In the genomic region with DNA sequence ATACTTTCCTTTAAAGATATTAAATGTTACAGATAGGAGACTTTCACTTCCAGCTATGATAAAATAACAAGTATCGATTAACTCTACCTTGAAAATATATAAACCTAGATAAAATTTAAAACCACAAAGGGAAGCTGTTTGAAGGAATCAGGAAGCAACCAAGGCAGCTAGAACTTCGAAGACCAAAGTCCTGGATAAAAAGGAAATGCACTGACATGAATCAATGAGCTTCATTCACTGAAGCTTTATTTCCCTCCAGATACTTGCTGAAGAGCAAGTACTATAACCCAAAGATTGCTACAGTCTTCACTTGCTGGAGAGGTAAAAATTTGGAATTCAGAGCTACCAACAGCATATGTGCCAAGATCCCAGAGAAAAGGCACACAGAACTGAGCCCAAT, we compare ENCODE assay signal across 20 cellular contexts.
"Had no signal": no experiment of that assay in that cellular context is flagged by ENCODE, and none has a peak within 500 bp of the region (broad histone marks: within the 10 kb centered on the region; RNA-seq: fewer than 3 reads in every experiment).

No MANE protein-coding gene starts in this region.

- H3K27me3 Mint-ChIP-seq: stimulated activated memory B cell treated with anti-CD40 and anti-IgM and Interleukin-4, amounts not matched to agents 10 μg/mL and 1 μg/mL and 100 μg/mL, for 72 hours; type B pancreatic cell had no signal

- H3K36me3 Mint-ChIP-seq: natural killer cell; stimulated activated memory B cell treated with anti-CD40 and anti-IgM and Interleukin-4, amounts not matched to agents 10 μg/mL and 1 μg/mL and 100 μg/mL, for 72 hours; type B pancreatic cell had no signal

- H3K4me1 ChIP-seq: gastrocnemius medialis, prostate gland, right atrium auricular region, spleen, testis, tibial artery had no signal

- H3K4me3 ChIP-seq: dorsolateral prefrontal cortex, gastrocnemius medialis, prostate gland, right atrium auricular region, spleen, testis, tibial artery had no signal

- DNase-seq: dorsolateral prefrontal cortex; effector CD4-positive, alpha-beta T cell; foreskin fibroblast; gastrocnemius medialis; head of caudate nucleus; mammary epithelial cell; natural killer cell; spleen; stimulated activated CD4-positive, alpha-beta T cell treated with anti-CD3 and anti-CD28 coated beads, Interleukin-4, amount 100 ng/mL, for 4 hours; stimulated activated naive CD8-positive, alpha-beta T cell treated with anti-CD3 and anti-CD28 coated beads, Interleukin-15, Interleukin-2, amounts not matched to agents 100 U/mL and 50 U/mL, for 24 hours; substantia nigra; testis; tibial artery had no signal

- H3K27ac ChIP-seq: dorsolateral prefrontal cortex, gastrocnemius medialis, neutrophil, prostate gland, right atrium auricular region, spleen, testis, tibial artery had no signal

- H3K36me3 ChIP-seq: gastrocnemius medialis, neutrophil, prostate gland, right atrium auricular region, spleen, tibial artery had no signal

- H3K9me3 ChIP-seq: gastrocnemius medialis, neutrophil, prostate gland, testis had no signal

- H3K9me3 Mint-ChIP-seq: natural killer cell; stimulated activated memory B cell treated with anti-CD40 and anti-IgM and Interleukin-4, amounts not matched to agents 10 μg/mL and 1 μg/mL and 100 μg/mL, for 72 hours; type B pancreatic cell had no signal

- H3K27ac Mint-ChIP-seq: natural killer cell; stimulated activated memory B cell treated with anti-CD40 and anti-IgM and Interleukin-4, amounts not matched to agents 10 μg/mL and 1 μg/mL and 100 μg/mL, for 72 hours; type B pancreatic cell had no signal

- H3K4me3 Mint-ChIP-seq: natural killer cell; stimulated activated memory B cell treated with anti-CD40 and anti-IgM and Interleukin-4, amounts not matched to agents 10 μg/mL and 1 μg/mL and 100 μg/mL, for 72 hours; type B pancreatic cell had no signal

- H3K4me1 Mint-ChIP-seq: stimulated activated memory B cell treated with anti-CD40 and anti-IgM and Interleukin-4, amounts not matched to agents 10 μg/mL and 1 μg/mL and 100 μg/mL, for 72 hours had no signal

- ATAC-seq: gastrocnemius medialis; left lobe of liver; natural killer cell; sciatic nerve; stimulated activated memory B cell treated with anti-CD40 and anti-IgM and Interleukin-4, amounts not matched to agents 10 μg/mL and 1 μg/mL and 100 μg/mL, for 72 hours; stimulated activated naive CD8-positive, alpha-beta T cell treated with anti-CD3 and anti-CD28 coated beads, Interleukin-15, Interleukin-2, amounts not matched to agents 100 U/mL and 50 U/mL, for 24 hours had no signal

- H3K27me3 ChIP-seq: dorsolateral prefrontal cortex, gastrocnemius medialis, neutrophil, right atrium auricular region, spleen, testis, tibial artery had no signal
